In the genomic region with DNA sequence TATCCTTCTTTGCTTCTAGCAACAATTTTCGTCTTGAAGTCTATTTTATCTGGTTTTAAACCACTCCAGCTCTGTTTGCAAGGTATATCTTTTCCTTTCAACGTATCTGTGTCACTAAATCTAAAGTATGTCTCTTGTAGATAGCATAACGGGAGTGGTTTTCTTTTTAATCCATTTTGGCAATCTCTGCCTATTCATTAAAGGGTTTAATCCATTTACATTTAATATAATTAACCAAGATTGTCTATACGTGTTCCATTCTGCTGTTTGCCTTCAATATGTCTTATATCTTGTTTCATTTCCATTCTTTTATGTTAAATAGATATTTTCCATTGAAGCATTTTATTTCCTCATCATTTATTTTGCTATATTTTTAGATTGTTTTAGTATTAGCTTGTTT, we compare ENCODE assay signal across 31 cellular contexts.
"Had no signal": no experiment of that assay in that cellular context is flagged by ENCODE, and none has a peak within 500 bp of the region (broad histone marks: within the 10 kb centered on the region; RNA-seq: fewer than 3 reads in every experiment).

No MANE protein-coding gene starts in this region.

- FAIRE-seq: astrocyte had no signal

- DNase-seq: activated B cell treated with CpG ODN at 0.5 μM for 24 hours; activated CD4-positive, alpha-beta memory T cell treated with anti-CD3 and anti-CD28 coated beads for 36 hours; activated CD4-positive, alpha-beta T cell treated with anti-CD3 and anti-CD28 coated beads for 4 hours; activated CD4-positive, alpha-beta T cell treated with anti-CD3 and anti-CD28 coated beads, Interleukin-2, amount 10 ng/mL, durations not matched to agents 24 days and 14 days; activated CD4-positive, alpha-beta T cell treated with anti-CD3 and anti-CD28 coated beads, Interleukin-2, amount 50 U/mL, for 1 hour; activated CD4-positive, alpha-beta T cell treated with anti-CD3 and anti-CD28 coated beads, Interleukin-2, amount 50 U/mL, for 4 hours; activated CD4-positive, CD25-positive, alpha-beta regulatory T cell treated with anti-CD3 and anti-CD28 coated beads, Interleukin-2, amount 50 U/mL, for 72 hours; activated CD8-positive, alpha-beta memory T cell treated with anti-CD3 and anti-CD28 coated beads, Interleukin-2, amount 50 U/mL, for 4 hours; activated CD8-positive, alpha-beta T cell treated with anti-CD3 and anti-CD28 coated beads for 36 hours; activated effector memory CD4-positive, alpha-beta T cell treated with anti-CD3 and anti-CD28 coated beads, Interleukin-2, amount 50 U/mL, for 16 hours; activated gamma-delta T cell treated with Interleukin-2 at 50 U/mL for 16 hours; activated naive CD4-positive, alpha-beta T cell; activated naive CD4-positive, alpha-beta T cell treated with anti-CD3 and anti-CD28 coated beads for 36 hours; activated naive CD4-positive, alpha-beta T cell treated with anti-CD3 and anti-CD28 coated beads, Interleukin-2, amount 50 U/mL, for 16 hours; activated naive CD8-positive, alpha-beta T cell treated with anti-CD3 and anti-CD28 coated beads for 36 hours; activated T-cell treated with anti-CD3 and anti-CD28 coated beads for 4 hours; activated T-cell treated with anti-CD3 and anti-CD28 coated beads, Interleukin-2, amount 50 U/mL, for 1 hour; activated T-cell treated with anti-CD3 and anti-CD28 coated beads, Interleukin-2, amount 50 U/mL, for 4 hours; activated T-cell treated with anti-CD3 and anti-CD28 coated beads, Interleukin-2, amount 50 U/mL, for 72 hours; adrenal gland; amniotic stem cell; aorta; body of pancreas; brain microvascular endothelial cell; central memory CD4-positive, alpha-beta T cell; T-helper 1 cell; T-helper 2 cell; T-helper 9 cell had no signal

- H3K36me3 ChIP-seq: adrenal gland, brain microvascular endothelial cell, breast epithelium had no signal

- H3K4me3 ChIP-seq: adrenal gland, body of pancreas, breast epithelium had no signal

- H3K4me1 ChIP-seq: adrenal gland, body of pancreas, breast epithelium had no signal

- H3K9me3 ChIP-seq: body of pancreas had no signal

- H3K27ac ChIP-seq: adrenal gland, body of pancreas, brain microvascular endothelial cell, breast epithelium, VCaP had no signal
